In genomic region chr9:93566408-93567270, GRCh38 we compare ENCODE assay signal across 8 cellular contexts. TPM values are rescaled to one million over a fixed set of nuclear protein-coding genes. Genes with fewer than 3 reads are reported as not detected.
DNase-seq lines count a peak whose midpoint lies in the region; ATAC-seq and TF ChIP-seq lines count a peak whose summit lies in the region.

No MANE protein-coding gene starts in this region.

- ATAC-seq in GM19025 (IDR thresholded peaks at IDR 0.05; ENCODE audit: low read depth, unreplicated experiment), result peak; percentile 92
- peak; percentile 87 for ATAC-seq in HG03342 (IDR thresholded peaks at IDR 0.05; ENCODE audit: unreplicated experiment)

- DNase-seq in AG20443 (ENCODE audit: low spot score) (peak; percentile 100), NCI-H345 treated with DMSO at 0.1 percent for 48 hours (lab: John Stamatoyannopoulos, UW; ENCODE audit: unreplicated experiment) (peak; percentile 82), cerebellum (ENCODE audit: low spot score) (peak; percentile 99), kidney epithelial cell (ENCODE audit: low read depth) (peak; percentile 72)
- peak; percentile 100 for DNase-seq in activated CD4-positive, CD25-positive, alpha-beta regulatory T cell treated with anti-CD3 and anti-CD28 coated beads, Interleukin-2, amount 50 U/mL, for 72 hours
- peak; percentile 93 to 98 for DNase-seq in stimulated activated CD4-positive, alpha-beta T cell treated with anti-CD3 and anti-CD28 coated beads, Interleukin-15, amount 100 ng/mL, for 48 hours (ENCODE audit: low read depth in 2 of 2)

- peaks cover 6% of the 10 kb centered on the region for H3K36me3 ChIP-seq in kidney epithelial cell (ENCODE audit: control insufficient read depth, insufficient read depth, low read length)

- H3K27me3 ChIP-seq in kidney epithelial cell (ENCODE audit: control insufficient read depth, insufficient read depth, low read length), result no peaks in the 10 kb centered on the region

- H3K4me3 ChIP-seq in kidney epithelial cell (ENCODE audit: low read depth, low read length), result peak overlapping the region; percentile 49

- peak; percentile 93 for TF ChIP-seq CTCF in kidney epithelial cell (IDR thresholded peaks at IDR 0.05; ENCODE audit: insufficient read depth, low read length, poor library complexity, severe bottlenecking)

RNA-seq across cellular contexts. Expression of gene PHF2, which starts 9.7 kb away (rescaled TPM):
- 21.6 TPM for total RNA-seq in cerebellum
- total RNA-seq in kidney epithelial cell, result 20.4 and 22.3 TPM in 2 replicates

Comparison
In these comparisons a context has a peak if more than half of its experiments do, and no peak if none do; other contexts are left out.
1. Peak in every context shown above with its lines: DNase-seq, ATAC-seq and H3K4me3 ChIP-seq.